ENCODE assay signal across 20 cellular contexts in genomic region chr11:35154960-35155359, GRCh38. TPM values are rescaled to one million over a fixed set of nuclear protein-coding genes. Genes with fewer than 3 reads are reported as not detected.
DNase-seq lines count a peak whose midpoint lies in the region; ATAC-seq and TF ChIP-seq lines count a peak whose summit lies in the region.
"Had no signal": no experiment of that assay in that cellular context is flagged by ENCODE, and none has a peak within 500 bp of the region (broad histone marks: within the 10 kb centered on the region; RNA-seq: fewer than 3 reads in every experiment).

No MANE protein-coding gene starts in this region.

- no peak for TF ChIP-seq EP300 in suprapubic skin (IDR thresholded peaks at IDR 0.05)

- H3K36me3 ChIP-seq in CD8-positive, alpha-beta memory T cell (ENCODE audit: insufficient read depth, low read length): peaks cover 8% of the 10 kb centered on the region
- no peaks in the 10 kb centered on the region for H3K36me3 ChIP-seq in suprapubic skin
- H3K36me3 ChIP-seq: colonic mucosa, gastroesophageal sphincter had no signal

- H3K27me3 ChIP-seq in CD8-positive, alpha-beta memory T cell (ENCODE audit: insufficient read depth, low read length, poor library complexity, severe bottlenecking): no peaks in the 10 kb centered on the region
- no peaks in the 10 kb centered on the region for H3K27me3 ChIP-seq in suprapubic skin
- H3K27me3 ChIP-seq: colonic mucosa, gastroesophageal sphincter, left lung had no signal

- no peaks in the 10 kb centered on the region for H3K27me3 Mint-ChIP-seq in activated CD4-positive, alpha-beta T cell treated with anti-CD3 and anti-CD28 coated beads for 36 hours
- H3K27me3 Mint-ChIP-seq in CD8-positive, alpha-beta memory T cell: peaks cover 0 to 4% of the 10 kb centered on the region in 2 donors
- H3K27me3 Mint-ChIP-seq in activated B cell treated with CpG ODN at 0.5 μM for 24 hours (no peaks in the 10 kb centered on the region), immature natural killer cell (ENCODE audit: low read depth in 3 of 3) (no peaks in the 10 kb centered on the region)

- CTCF ChIA-PET in activated CD4-positive, alpha-beta T cell treated with anti-CD3 and anti-CD28 coated beads for 36 hours (lab: Charles Lee): interaction anchor here (0.6 to 2.6 kb wide), 10 partner anchors 8 to 178 kb away, joined by 3 to 22 read pairs (median 4); partner anchors contain the start of gene CD44
- CTCF ChIA-PET in CD8-positive, alpha-beta memory T cell (lab: Charles Lee): interaction anchor here (2.5 to 3.9 kb wide), 2 partner anchors 9 to 10 kb away, joined by 6 to 24 read pairs; no protein-coding TSS in a partner anchor
- CTCF ChIA-PET in activated B cell treated with CpG ODN at 0.5 μM for 24 hours (lab: Charles Lee): no interaction called here

- no peaks in the 10 kb centered on the region for H3K9me3 ChIP-seq in CD8-positive, alpha-beta memory T cell (ENCODE audit: low read length)
- H3K9me3 ChIP-seq in suprapubic skin: no peaks in the 10 kb centered on the region
- H3K9me3 ChIP-seq: colonic mucosa, gastroesophageal sphincter, left lung had no signal

- TF ChIP-seq CTCF in activated B cell treated with CpG ODN at 0.5 μM for 24 hours (IDR thresholded peaks at IDR 0.05) (no peak), suprapubic skin (IDR thresholded peaks at IDR 0.05) (no peak)

- TF ChIP-seq POLR2A in suprapubic skin (IDR thresholded peaks at IDR 0.05): no peak

- no peak for DNase-seq in activated CD4-positive, alpha-beta T cell treated with anti-CD3 and anti-CD28 coated beads for 36 hours
- DNase-seq in activated CD4-positive, alpha-beta T cell treated with anti-CD3 and anti-CD28 coated beads, Interleukin-2, amount 50 U/mL, for 4 hours: no peak
- DNase-seq in CD8-positive, alpha-beta memory T cell: no peak
- DNase-seq in activated B cell treated with CpG ODN at 0.5 μM for 24 hours: no peak
- DNase-seq in immature natural killer cell: no peak
- DNase-seq in suprapubic skin (ENCODE audit: low spot score in 2 of 2): no peak
- DNase-seq: activated CD4-positive, alpha-beta T cell treated with anti-CD3 and anti-CD28 coated beads for 4 hours; colonic mucosa; COR-L47; left lung; NCI-H446; SHP77; stimulated activated CD4-positive, alpha-beta T cell treated with anti-CD3 and anti-CD28 coated beads, Interleukin-4, amount 100 ng/mL, for 1 hour; stimulated activated CD8-positive, alpha-beta memory T cell treated with anti-CD3 and anti-CD28 coated beads, Interleukin-4, amount 100 ng/mL, for 48 hours; T-helper 9 cell; trophoblast cell had no signal

- no peak overlapping the region for H3K4me3 Mint-ChIP-seq in activated CD4-positive, alpha-beta T cell treated with anti-CD3 and anti-CD28 coated beads for 36 hours
- peak overlapping the region in 6 of 7 donors; percentile 3 to 72 (median 47) for H3K4me3 Mint-ChIP-seq in CD8-positive, alpha-beta memory T cell
- H3K4me3 Mint-ChIP-seq in activated B cell treated with CpG ODN at 0.5 μM for 24 hours: peak overlapping the region; percentile 35
- peak overlapping the region in 2 of 5 donors; percentile 0 to 54 for H3K4me3 Mint-ChIP-seq in immature natural killer cell

- H3K4me1 Mint-ChIP-seq in activated CD4-positive, alpha-beta T cell treated with anti-CD3 and anti-CD28 coated beads for 36 hours: peaks cover 99% of the 10 kb centered on the region
- peaks cover 97 to 100% (median 100%) of the 10 kb centered on the region in 3 donors for H3K4me1 Mint-ChIP-seq in CD8-positive, alpha-beta memory T cell
- peaks cover 98% of the 10 kb centered on the region for H3K4me1 Mint-ChIP-seq in activated B cell treated with CpG ODN at 0.5 μM for 24 hours
- H3K4me1 Mint-ChIP-seq in immature natural killer cell: peaks cover 88 to 97% of the 10 kb centered on the region in 2 donors

- no peak overlapping the region for H3K4me3 ChIP-seq in CD8-positive, alpha-beta memory T cell (ENCODE audit: low read length)
- no peak overlapping the region for H3K4me3 ChIP-seq in suprapubic skin
- H3K4me3 ChIP-seq: colonic mucosa, gastroesophageal sphincter, left lung had no signal

- ATAC-seq in activated CD4-positive, alpha-beta T cell treated with anti-CD3 and anti-CD28 coated beads for 36 hours: no peak
- ATAC-seq in activated B cell treated with CpG ODN at 0.5 μM for 24 hours (ENCODE audit: low read depth) (no peak), HG02840 (IDR thresholded peaks at IDR 0.05; ENCODE audit: low FRiP score, unreplicated experiment) (no peak), GM18907 (IDR thresholded peaks at IDR 0.05; ENCODE audit: unreplicated experiment) (no peak)
- ATAC-seq: gastroesophageal sphincter, left lung had no signal

- H3K27ac ChIP-seq in CD8-positive, alpha-beta memory T cell (ENCODE audit: low read depth, low read length): no peak overlapping the region
- no peak overlapping the region for H3K27ac ChIP-seq in suprapubic skin
- H3K27ac ChIP-seq: colonic mucosa, gastroesophageal sphincter, parathyroid adenoma had no signal

- peaks cover 99% of the 10 kb centered on the region for H3K4me1 ChIP-seq in CD8-positive, alpha-beta memory T cell (ENCODE audit: insufficient read depth, low read length)
- H3K4me1 ChIP-seq in suprapubic skin: peaks cover 98% of the 10 kb centered on the region
- H3K4me1 ChIP-seq: parathyroid adenoma had no signal

- peaks cover 76% of the 10 kb centered on the region for H3K36me3 Mint-ChIP-seq in activated CD4-positive, alpha-beta T cell treated with anti-CD3 and anti-CD28 coated beads for 36 hours (ENCODE audit: low read depth)
- H3K36me3 Mint-ChIP-seq in CD8-positive, alpha-beta memory T cell: peaks cover 3 to 91% (median 25%) of the 10 kb centered on the region in 3 donors
- H3K36me3 Mint-ChIP-seq in activated B cell treated with CpG ODN at 0.5 μM for 24 hours (ENCODE audit: low read depth): peaks cover 96% of the 10 kb centered on the region
- H3K36me3 Mint-ChIP-seq in immature natural killer cell: peaks cover 0 to 15% (median 4%) of the 10 kb centered on the region in 3 donors

- intact Hi-C loops in activated CD4-positive, alpha-beta T cell treated with anti-CD3 and anti-CD28 coated beads for 36 hours (cut with DNase I, micrococcal nuclease): no loop called here
- intact Hi-C loops in activated B cell treated with CpG ODN at 0.5 μM for 24 hours (cut with micrococcal nuclease): loop anchor here (1.0 kb wide), 2 partner anchors 7 to 9 kb away; no protein-coding TSS in a partner anchor

- H3K9me3 Mint-ChIP-seq in activated CD4-positive, alpha-beta T cell treated with anti-CD3 and anti-CD28 coated beads for 36 hours (ENCODE audit: low read depth): peaks cover 5% of the 10 kb centered on the region
- peaks cover 0 to 3% (median 0%) of the 10 kb centered on the region in 5 donors for H3K9me3 Mint-ChIP-seq in CD8-positive, alpha-beta memory T cell
- H3K9me3 Mint-ChIP-seq in activated B cell treated with CpG ODN at 0.5 μM for 24 hours: no peaks in the 10 kb centered on the region
- no peaks in the 10 kb centered on the region for H3K9me3 Mint-ChIP-seq in immature natural killer cell

- POLR2A ChIA-PET in activated CD4-positive, alpha-beta T cell treated with anti-CD3 and anti-CD28 coated beads for 36 hours (lab: Charles Lee): interaction anchor here (0.8 kb wide), 1 partner anchor 9 kb away, joined by 3 read pairs; no protein-coding TSS in a partner anchor
- POLR2A ChIA-PET in CD8-positive, alpha-beta memory T cell (lab: Charles Lee): interaction anchor here (0.7 to 1.2 kb wide), 4 partner anchors 9 to 22 kb away, joined by 3 to 6 read pairs (median 4); no protein-coding TSS in a partner anchor
- POLR2A ChIA-PET in activated B cell treated with CpG ODN at 0.5 μM for 24 hours (lab: Charles Lee): interaction anchor here (0.8 to 3.3 kb wide), 8 partner anchors 10 to 148 kb away, joined by 3 to 14 read pairs (median 4); partner anchors contain the start of gene CD44

- peak overlapping the region; percentile 62 for H3K27ac Mint-ChIP-seq in activated CD4-positive, alpha-beta T cell treated with anti-CD3 and anti-CD28 coated beads for 36 hours
- H3K27ac Mint-ChIP-seq in CD8-positive, alpha-beta memory T cell: peak overlapping the region in 7 of 8 donors; percentile 64 to 96 (median 82)
- H3K27ac Mint-ChIP-seq in activated B cell treated with CpG ODN at 0.5 μM for 24 hours: peak overlapping the region; percentile 50
- peak overlapping the region in 5 of 6 donors; percentile 19 to 80 (median 51) for H3K27ac Mint-ChIP-seq in immature natural killer cell

- WGBS in suprapubic skin: 96% methylated on average over 1 of the region's 1 CpG

RNA-seq across cellular contexts. Expression of gene CD44, which starts 16.0 kb away (rescaled TPM):
- 100 to 1,000 TPM; 357 to 435 TPM for total RNA-seq in activated CD4-positive, alpha-beta T cell treated with anti-CD3 and anti-CD28 coated beads for 36 hours
- total RNA-seq in CD8-positive, alpha-beta memory T cell: 100 to 1,000 TPM; 510 to 534 TPM
- 338 TPM for polyA plus RNA-seq in CD8-positive, alpha-beta memory T cell
- 1,441 and 1,546 TPM in 2 replicates for total RNA-seq in activated B cell treated with CpG ODN at 0.5 μM for 24 hours
- 100 to 1,000 TPM; 213 to 247 (median 216) TPM for polyA plus RNA-seq in immature natural killer cell
- 1,000 to 10,000 TPM; 1,361 to 2,207 (median 1,502) TPM for total RNA-seq in suprapubic skin
